ENCODE assay signal across 26 cellular contexts in the genomic region with DNA sequence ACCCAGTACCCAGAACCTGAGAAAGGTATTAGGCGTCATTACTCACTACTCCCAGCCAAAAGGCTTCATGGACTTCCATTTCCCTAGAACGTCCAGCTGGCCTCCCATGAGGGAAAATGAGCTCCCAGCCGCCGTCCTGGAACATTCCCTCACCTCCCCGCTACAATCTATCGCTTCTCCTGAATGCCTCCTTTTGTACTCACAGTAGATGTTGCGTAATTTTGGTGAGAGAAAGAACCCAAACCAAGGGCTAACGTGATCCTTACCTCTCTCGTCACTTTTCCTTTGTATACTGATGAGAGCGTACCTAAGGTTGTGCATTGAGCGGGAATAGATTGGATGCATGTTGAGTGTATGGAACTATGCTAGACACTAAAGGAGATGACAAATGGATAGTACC.
DNase-seq lines count a peak whose midpoint lies in the region; ATAC-seq, FAIRE-seq and TF ChIP-seq lines count a peak whose summit lies in the region.
"Had no signal": no experiment of that assay in that cellular context is flagged by ENCODE, and none has a peak within 500 bp of the region (broad histone marks: within the 10 kb centered on the region; RNA-seq: fewer than 3 reads in every experiment).

No MANE protein-coding gene starts in this region.

- intact Hi-C loops in HepG2 (cut with micrococcal nuclease; ENCODE audit: unreplicated experiment) (no loop called here), right lobe of liver (cut with DNase I) (no loop called here), Right ventricle myocardium superior (cut with DNase I) (no loop called here)

- no peak overlapping the region for H2BK20ac ChIP-seq in H1 (ENCODE audit: low read length)

- H3K9me3 ChIP-seq in HepG2 (ENCODE audit: low read length) (no peaks in the 10 kb centered on the region), right lobe of liver (no peaks in the 10 kb centered on the region), H1 (ENCODE audit: insufficient read depth in 2 of 2, low read depth in 1 of 2, low read length in 1 of 2) (no peaks in the 10 kb centered on the region)
- H3K9me3 ChIP-seq: Caco-2 had no signal

- H4K20me1 ChIP-seq in HepG2 (ENCODE audit: insufficient read depth, low read length) = no peaks in the 10 kb centered on the region
- H4K20me1 ChIP-seq in H1 (replicated peaks in 1 of 2; ENCODE audit: control insufficient read depth in 1 of 2, insufficient read depth in 2 of 2, low read length in 2 of 2) = no peaks in the 10 kb centered on the region
- H4K20me1 ChIP-seq: BLaER1 treated with 17β-estradiol and CSF1 and Interleukin-3, amounts not matched to agents 10 nM and 100 nM had no signal

- CTCF ChIA-PET in HepG2 (lab: Yijun Ruan, JAX; ENCODE audit: low intra/inter-chr PET ratio, low total read pairs) (no interaction called here), H1 (lab: Charles Lee; ENCODE audit: partially characterized antibody) (interaction anchor here (0.9 kb wide), 1 partner anchor 9 kb away, joined by 3 read pairs; no protein-coding TSS in a partner anchor)

- H3K4me3 ChIP-seq in HepG2 (replicated peaks in 1 of 3; ENCODE audit: insufficient read depth in 1 of 3, low read depth in 2 of 3, low read length in 3 of 3) (no peak overlapping the region), right lobe of liver (no peak overlapping the region), H1 (ENCODE audit: extremely low read depth in 1 of 4, insufficient read depth in 2 of 4, low read depth in 3 of 4, low read length in 4 of 4) (no peak overlapping the region)
- H3K4me3 ChIP-seq: BLaER1 treated with 17β-estradiol and CSF1 and Interleukin-3, amounts not matched to agents 10 nM and 100 nM; GM12878 had no signal

- H4K91ac ChIP-seq in H1 (replicated peaks; ENCODE audit: insufficient read length, low read length) = no peak overlapping the region

- no peak overlapping the region for H2BK120ac ChIP-seq in H1 (replicated peaks; ENCODE audit: low read depth, low read length)

- no peak for TF ChIP-seq CTCF in HepG2 (CRISPR knock-in tag; IDR thresholded peaks at IDR 0.05)
- TF ChIP-seq CTCF in right lobe of liver (IDR thresholded peaks at IDR 0.05) = no peak
- TF ChIP-seq CTCF in H1 (IDR thresholded peaks at IDR 0.05; ENCODE audit: control extremely low read depth in 1 of 3, insufficient read depth in 1 of 3, low read depth in 1 of 3, low read length in 3 of 3) = no peak

- WGBS in HepG2 (ENCODE audit: low lambda C conversion rate) = 30% methylated on average over 11 of the region's 11 CpGs
- 80% methylated on average over 11 of the region's 11 CpGs for WGBS in right lobe of liver (ENCODE audit: insufficient coverage, low coverage, low lambda C conversion rate, missing lambda C conversion rate)
- whole genome bisulfite sequencing in H1 (ENCODE audit: extremely low coverage in 1 of 2, insufficient coverage in 1 of 2, insufficient read length in 1 of 2, insufficient replicate concordance in 2 of 2, low coverage in 1 of 2, low lambda C conversion rate in 2 of 2, missing lambda C conversion rate in 1 of 2), 2 experiments = 86% methylated on average over 11 of the region's 11 CpGs; no CpG with 5 or more reads in 1 of the 2 experiments

- ATAC-seq in HepG2 = no peak
- ATAC-seq in right lobe of liver = no peak
- no peak for ATAC-seq in Right ventricle myocardium superior (ENCODE audit: poor library complexity)
- ATAC-seq: CD8-positive, alpha-beta T cell; GM12878 had no signal

- FAIRE-seq in HepG2 (lab: Jason Lieb, UNC) (no peak), H1 (lab: Jason Lieb, UNC) (no peak)
- FAIRE-seq: A204.1, GM12878, GM12892, GM18507, GM19239 had no signal

- no peak overlapping the region for H2AK5ac ChIP-seq in H1 (ENCODE audit: low read depth, low read length)

- H3K36me3 ChIP-seq in HepG2 (replicated peaks in 1 of 2; ENCODE audit: control insufficient read depth in 1 of 2, insufficient read depth in 2 of 2, low read length in 2 of 2) = no peaks in the 10 kb centered on the region
- no peaks in the 10 kb centered on the region for H3K36me3 ChIP-seq in right lobe of liver
- no peaks in the 10 kb centered on the region for H3K36me3 ChIP-seq in H1 (ENCODE audit: control insufficient read depth in 2 of 4, insufficient read depth in 4 of 4, low read length in 3 of 4)

- H2BK5ac ChIP-seq in H1 (ENCODE audit: low read depth, low read length) = no peak overlapping the region

- H4K8ac ChIP-seq in H1 (ENCODE audit: extremely low read depth, insufficient read depth, low read length) = no peak overlapping the region

- no peak for TF ChIP-seq EP300 in HepG2 (IDR thresholded peaks at IDR 0.05; ENCODE audit: low read depth in 2 of 2, low read length in 2 of 2)
- no peak for TF ChIP-seq EP300 in HepG2 (CRISPR knock-in tag; IDR thresholded peaks at IDR 0.05; ENCODE audit: borderline replicate concordance)
- TF ChIP-seq EP300 in Ishikawa (IDR thresholded peaks at IDR 0.05; ENCODE audit: borderline replicate concordance) = no peak
- TF ChIP-seq EP300 in H1 (IDR thresholded peaks at IDR 0.05; ENCODE audit: borderline replicate concordance in 1 of 2, low read depth in 2 of 2, low read length in 2 of 2) = no peak

- TF ChIP-seq RAD21 in HepG2 (CRISPR knock-in tag; IDR thresholded peaks at IDR 0.05) (no peak), Ishikawa (IDR thresholded peaks at IDR 0.05; ENCODE audit: low read depth) (no peak), H1 (IDR thresholded peaks at IDR 0.05 in 1 of 2, conservative IDR thresholded peaks at IDR 0.05 in 1 of 2; ENCODE audit: low read depth in 2 of 2, low read length in 2 of 2) (no peak)

- H3K56ac ChIP-seq in H1 (replicated peaks; ENCODE audit: insufficient read length, low read depth, low read length) = no peak overlapping the region

- H3K23me2 ChIP-seq in H1 (ENCODE audit: low read depth, low read length) = no peaks in the 10 kb centered on the region

- H3K4ac ChIP-seq in H1 (replicated peaks; ENCODE audit: insufficient read length, low read depth, low read length) = no peak overlapping the region

- H3K27me3 ChIP-seq in HepG2 (ENCODE audit: control insufficient read depth in 1 of 2, insufficient read depth in 2 of 2, low read length in 2 of 2) (peaks cover 0 to 7% of the 10 kb centered on the region in 2 experiments; a peak in 1 of 5 replicates), right lobe of liver (no peaks in the 10 kb centered on the region), H1 (replicated peaks in 1 of 4; ENCODE audit: control insufficient read depth in 3 of 4, extremely low read depth in 1 of 4, insufficient read depth in 3 of 4, low read length in 3 of 4) (no peaks in the 10 kb centered on the region)
- H3K27me3 ChIP-seq: BLaER1 treated with 17β-estradiol and CSF1 and Interleukin-3, amounts not matched to agents 10 nM and 100 nM had no signal

- H3K79me2 ChIP-seq in HepG2 (ENCODE audit: insufficient read depth, low read length) = no peaks in the 10 kb centered on the region
- no peaks in the 10 kb centered on the region for H3K79me2 ChIP-seq in H1 (ENCODE audit: control insufficient read depth in 1 of 2, insufficient read depth in 2 of 2, low read length in 2 of 2)

- H4K5ac ChIP-seq in H1 (ENCODE audit: insufficient read length, low read depth, low read length) = no peak overlapping the region

- H3K9ac ChIP-seq in HepG2 (ENCODE audit: insufficient read depth, low read depth, low read length) (no peak overlapping the region), H1 (replicated peaks in 1 of 4; ENCODE audit: extremely low read depth in 1 of 4, low read depth in 3 of 4, low read length in 3 of 4) (no peak overlapping the region)
- H3K9ac ChIP-seq: BLaER1 treated with 17β-estradiol and CSF1 and Interleukin-3, amounts not matched to agents 10 nM and 100 nM had no signal

- H2BK15ac ChIP-seq in H1 (ENCODE audit: low read length) = no peak overlapping the region

- H3K27ac ChIP-seq in HepG2 (ENCODE audit: extremely low read length, insufficient read depth, low read length) (no peak overlapping the region), right lobe of liver (no peak overlapping the region), H1 (ENCODE audit: low read depth, low read length) (no peak overlapping the region)
- H3K27ac ChIP-seq: BLaER1 treated with 17β-estradiol and CSF1 and Interleukin-3, amounts not matched to agents 10 nM and 100 nM; C4-2B had no signal

- H3K4me1 ChIP-seq in HepG2 (ENCODE audit: insufficient read depth, low read length) = no peaks in the 10 kb centered on the region
- no peaks in the 10 kb centered on the region for H3K4me1 ChIP-seq in right lobe of liver
- no peaks in the 10 kb centered on the region for H3K4me1 ChIP-seq in H1 (replicated peaks in 1 of 4; ENCODE audit: control insufficient read depth in 3 of 4, insufficient read depth in 4 of 4, low read length in 3 of 4)
- H3K4me1 ChIP-seq: Caco-2 had no signal

- H2BK12ac ChIP-seq in H1 (ENCODE audit: low read depth, low read length) = no peak overlapping the region

- no peak overlapping the region for H3K14ac ChIP-seq in H1 (ENCODE audit: insufficient read length)

- H3K23ac ChIP-seq in H1 (ENCODE audit: insufficient read length) = no peak overlapping the region

- H3K4me2 ChIP-seq in HepG2 (ENCODE audit: low read depth, low read length) (no peak overlapping the region), H1 (ENCODE audit: insufficient read depth in 1 of 2, low read depth in 2 of 2, low read length in 2 of 2) (no peak overlapping the region)
- H3K4me2 ChIP-seq: BLaER1 treated with 17β-estradiol and CSF1 and Interleukin-3, amounts not matched to agents 10 nM and 100 nM had no signal

- no peak for TF ChIP-seq POLR2A in HepG2 (IDR thresholded peaks at IDR 0.05; ENCODE audit: insufficient read depth in 1 of 2, low read depth in 2 of 2, low read length in 2 of 2)
- TF ChIP-seq POLR2A in right lobe of liver (IDR thresholded peaks at IDR 0.05) = no peak
- no peak for TF ChIP-seq POLR2A in H1 (IDR thresholded peaks at IDR 0.05; ENCODE audit: control extremely low read depth in 1 of 2, low read depth in 2 of 2, low read length in 2 of 2)

- in situ Hi-C loops in HepG2 (cut with HindIII; ENCODE audit: extremely low pct_ligation_motif_present, low pct_unique_long_range_greater_than_20kb) = no loop called here
- in situ Hi-C loops in ACHN (cut with HindIII; ENCODE audit: low pct_ligation_motif_present, low pct_unique_long_range_greater_than_20kb, low sequenced_read_pairs) = no loop called here

- H3K79me1 ChIP-seq in H1 (ENCODE audit: low read depth, low read length) = no peaks in the 10 kb centered on the region; the same call in 1 of the 2 replicates

- no TSS peak for BruUV-seq in HepG2 (replicated peaks; lab: Mats Ljungman, UMichigan)

- H3K18ac ChIP-seq in H1 (ENCODE audit: extremely low read depth, low read length) = no peak overlapping the region

- POLR2A ChIA-PET in HepG2 (lab: Yijun Ruan, JAX) = no interaction called here
- POLR2A ChIA-PET in H1 (lab: Charles Lee; ENCODE audit: partially characterized antibody) = no interaction called here

- H2AFZ ChIP-seq in HepG2 (ENCODE audit: low read length) (no peak overlapping the region), H1 (ENCODE audit: low read length) (no peak overlapping the region)

- DNase-seq in HepG2 (ENCODE audit: low spot score) = no peak
- DNase-seq in right lobe of liver = no peak
- no peak for DNase-seq in H1 (ENCODE audit: low read depth in 1 of 2, low spot score in 2 of 2)
- DNase-seq in Right ventricle myocardium superior = no peak
- no peak for DNase-seq in ACHN
- DNase-seq: 8988T; AML-193; Caco-2; Calu3; CD4-positive, alpha-beta T cell; CD8-positive, alpha-beta T cell; DMS 273 treated with DMSO at 0.1 percent for 48 hours; DMS153; DMS53; DMS79; DND-41; EL; GDM1 had no signal

TF ChIP-seq in Ishikawa, 13 proteins besides CTCF, POLR2A, EP300 and RAD21 (continues in another document):
- no peak for TF ChIP-seq NFIC (IDR thresholded peaks at IDR 0.05)

Comparison
In these comparisons a context has a peak if more than half of its experiments do, and no peak if none do; other contexts are left out.
1. Of the 41 proteins assayed by ChIP-seq in both HepG2 and H1: peak only in HepG2: none; only in H1: none; in both: CEBPB; in neither: 40.